ENCODE assay signal across 1 cellular context in genomic region chr20:20073851-20074252, GRCh38.
TF ChIP-seq lines count a peak whose summit lies in the region.

No MANE protein-coding gene starts in this region.

TF ChIP-seq in H1, 55 proteins besides CTCF, POLR2A, EP300 and RAD21:
- TF ChIP-seq PHF8 (conservative IDR thresholded peaks at IDR 0.05; ENCODE audit: low read depth, low read length) (no peak), RXRA (IDR thresholded peaks at IDR 0.05; ENCODE audit: insufficient read depth, low read depth, low read length) (no peak), TBP (IDR thresholded peaks at IDR 0.05; ENCODE audit: low read depth, low read length) (no peak), CHD7 (IDR thresholded peaks at IDR 0.05; ENCODE audit: insufficient replicate concordance, low read length) (no peak), ZNF274 (IDR thresholded peaks at IDR 0.05; ENCODE audit: borderline replicate concordance, extremely low read depth, low read length) (no peak), RFX5 (IDR thresholded peaks at IDR 0.05; ENCODE audit: borderline replicate concordance, low read depth, low read length) (no peak), ATF2 (IDR thresholded peaks at IDR 0.05; ENCODE audit: low read length) (no peak), RNF2 (IDR thresholded peaks at IDR 0.05; ENCODE audit: borderline replicate concordance, low read depth, low read length, missing control alignments, poor library complexity, severe bottlenecking) (no peak), SAP30 (IDR thresholded peaks at IDR 0.05; ENCODE audit: insufficient read depth, insufficient replicate concordance, low read length) (no peak)
